In genomic region chr14:68948686-68949085, GRCh38 we compare ENCODE assay signal across 1 cellular context.
TF ChIP-seq lines count a peak whose summit lies in the region.

No MANE protein-coding gene starts in this region.

TF ChIP-seq in HepG2, 621 proteins besides CTCF, POLR2A, EP300 and RAD21 (continued from another document):
- TF ChIP-seq EHMT2 (IDR thresholded peaks at IDR 0.05; ENCODE audit: borderline replicate concordance, low read depth, low read length) (no peak), ZNF792 (CRISPR knock-in tag; IDR thresholded peaks at IDR 0.05) (no peak), KLF11 (CRISPR knock-in tag; IDR thresholded peaks at IDR 0.05) (no peak), ZNF749 (CRISPR knock-in tag; IDR thresholded peaks at IDR 0.05; ENCODE audit: borderline replicate concordance) (no peak), POGK (CRISPR knock-in tag; conservative IDR thresholded peaks at IDR 0.05) (no peak), SMAD9 (CRISPR knock-in tag; IDR thresholded peaks at IDR 0.05) (no peak), HDAC1 (CRISPR knock-in tag; IDR thresholded peaks at IDR 0.05) (no peak), ELF4 (CRISPR knock-in tag; IDR thresholded peaks at IDR 0.05; ENCODE audit: borderline replicate concordance) (no peak), ZSCAN31 (CRISPR knock-in tag; IDR thresholded peaks at IDR 0.05; ENCODE audit: low read depth) (no peak), PCBP2 (optimal IDR thresholded peaks at IDR 0.05; ENCODE audit: low read depth, low read length, poor library complexity, severe bottlenecking) (no peak), GLI4 (CRISPR knock-in tag; IDR thresholded peaks at IDR 0.05; ENCODE audit: borderline replicate concordance) (no peak)
